In genomic region chr6:146357578-146358340, GRCh38 we compare ENCODE assay signal across 8 cellular contexts.
DNase-seq lines count a peak whose midpoint lies in the region; ATAC-seq, FAIRE-seq and TF ChIP-seq lines count a peak whose summit lies in the region.

No MANE protein-coding gene starts in this region.

- H2AFZ ChIP-seq in K562 (ENCODE audit: low read depth, low read length) = no peak overlapping the region

- intact Hi-C loops in K562 (cut with micrococcal nuclease) (no loop called here), sciatic nerve (cut with DNase I) (no loop called here)

- H3K36me3 ChIP-seq in K562 (ENCODE audit: control insufficient read depth, insufficient read depth, low read length) = no peaks in the 10 kb centered on the region
- no peaks in the 10 kb centered on the region for H3K36me3 ChIP-seq in gastroesophageal sphincter

- H3K9me3 ChIP-seq in K562 (replicated peaks; ENCODE audit: control insufficient read depth, insufficient read depth, low read depth, low read length) (no peaks in the 10 kb centered on the region), gastroesophageal sphincter (no peaks in the 10 kb centered on the region)

- no peak for TF ChIP-seq EP300 in Ishikawa (IDR thresholded peaks at IDR 0.05; ENCODE audit: borderline replicate concordance)
- TF ChIP-seq EP300 in K562 (IDR thresholded peaks at IDR 0.05; ENCODE audit: low read length) = no peak
- no peak for TF ChIP-seq EP300 in gastroesophageal sphincter (IDR thresholded peaks at IDR 0.05)

- in situ Hi-C loops in K562 (cut with MboI) = no loop called here

- CTCF ChIA-PET in K562 (lab: Yijun Ruan, JAX; ENCODE audit: low intra/inter-chr PET ratio) = no interaction called here

- H3K4me3 ChIP-seq in K562 (no peak overlapping the region), gastroesophageal sphincter (no peak overlapping the region)

- no peaks in the 10 kb centered on the region for H3K79me2 ChIP-seq in K562 (ENCODE audit: control insufficient read depth, insufficient read depth, low read length)

- H4K20me1 ChIP-seq in K562 (replicated peaks; ENCODE audit: control insufficient read depth, insufficient read depth, low read length) = no peaks in the 10 kb centered on the region

- no peak overlapping the region for H3K27ac ChIP-seq in K562 (ENCODE audit: extremely low read depth, low read depth, low read length)
- no peak overlapping the region for H3K27ac ChIP-seq in gastroesophageal sphincter

- TF ChIP-seq POLR2A in K562 (conservative IDR thresholded peaks at IDR 0.05) (no peak), gastroesophageal sphincter (IDR thresholded peaks at IDR 0.05) (no peak)

- no peak overlapping the region for H3K4me2 ChIP-seq in K562 (ENCODE audit: insufficient read depth, low read length)

- no peaks in the 10 kb centered on the region for H3K4me1 ChIP-seq in K562 (replicated peaks in 1 of 2; ENCODE audit: control insufficient read depth in 2 of 2, insufficient read depth in 2 of 2, low read length in 2 of 2)
- H3K4me1 ChIP-seq in gastroesophageal sphincter = no peaks in the 10 kb centered on the region

- H3K27me3 ChIP-seq in K562 (ENCODE audit: control insufficient read depth in 2 of 2, insufficient read depth in 2 of 2, low read length in 2 of 2) (no peaks in the 10 kb centered on the region), gastroesophageal sphincter (no peaks in the 10 kb centered on the region)

- DNase-seq in EH (ENCODE audit: low read depth) (peak; percentile 86), K562 (ENCODE audit: extremely low read depth in 1 of 4, low spot score in 3 of 4) (no peak), sciatic nerve (ENCODE audit: low spot score) (no peak), retina (no peak), activated gamma-delta T cell treated with Interleukin-2 at 50 U/mL for 16 hours (no peak)

- TF ChIP-seq RAD21 in Ishikawa (IDR thresholded peaks at IDR 0.05; ENCODE audit: low read depth) = no peak
- TF ChIP-seq RAD21 in K562 (CRISPR knock-in tag; conservative IDR thresholded peaks at IDR 0.05 in 1 of 2, IDR thresholded peaks at IDR 0.05 in 1 of 2) = no peak

- H3K9ac ChIP-seq in K562 (ENCODE audit: insufficient read depth in 1 of 2, low read depth in 2 of 2, low read length in 2 of 2) = no peak overlapping the region

- BruUV-seq in K562 (replicated peaks; lab: Mats Ljungman, UMichigan) = no TSS peak

- peak; percentile 79 for ATAC-seq in GM21447 (IDR thresholded peaks at IDR 0.05; ENCODE audit: unreplicated experiment)
- ATAC-seq in K562 = no peak
- peak; percentile 67 for ATAC-seq in sciatic nerve
- no peak for ATAC-seq in gastroesophageal sphincter

- FAIRE-seq in K562 (lab: Jason Lieb, UNC) = no peak

- POLR2A ChIA-PET in K562 (lab: Yijun Ruan, JAX) = interaction anchor here (0.7 kb wide), 1 partner anchor 9 kb away, joined by 3 read pairs; no protein-coding TSS in a partner anchor

- no peaks in the 10 kb centered on the region for H3K9me1 ChIP-seq in K562 (ENCODE audit: control insufficient read depth, insufficient read depth, low read length)

- TF ChIP-seq CTCF in K562 (IDR thresholded peaks at IDR 0.05 in 2 of 3, conservative IDR thresholded peaks at IDR 0.05 in 1 of 3; ENCODE audit: insufficient read depth in 2 of 3, low read depth in 1 of 3, low read length in 3 of 3) (no peak), gastroesophageal sphincter (IDR thresholded peaks at IDR 0.05) (no peak)

- 0% methylated on average over 7 of the region's 7 CpGs for WGBS in K562 (ENCODE audit: insufficient coverage, low coverage, missing lambda C conversion rate)
- 56 to 70% methylated on average over 6 to 7 of the region's 7 CpGs for WGBS in gastroesophageal sphincter (ENCODE audit: low coverage in 1 of 2), 2 donors

TF ChIP-seq in Ishikawa, 13 proteins besides CTCF, POLR2A, EP300 and RAD21:
- TF ChIP-seq YY1 (IDR thresholded peaks at IDR 0.05; ENCODE audit: low read depth) = no peak
- 0 out of 2 replicates have a peak, but pooled peaks have one; percentile 38 for TF ChIP-seq TEAD4 (IDR thresholded peaks at IDR 0.05)
- TF ChIP-seq EGR1 (IDR thresholded peaks at IDR 0.05) = no peak
- TF ChIP-seq ZBTB7A (IDR thresholded peaks at IDR 0.05; ENCODE audit: low read depth) = no peak

TF ChIP-seq in K562, 482 proteins besides CTCF, POLR2A, EP300 and RAD21 (continues in another document):
- no peak for TF ChIP-seq ZKSCAN3 (CRISPR knock-in tag; IDR thresholded peaks at IDR 0.05)
- TF ChIP-seq PBX2 (CRISPR knock-in tag; IDR thresholded peaks at IDR 0.05; ENCODE audit: low read depth) = no peak
- TF ChIP-seq PBX2 (tag; conservative IDR thresholded peaks at IDR 0.05; ENCODE audit: low read depth) = no peak
- TF ChIP-seq CUX1 (CRISPR knock-in tag; IDR thresholded peaks at IDR 0.05) = 0 out of 2 replicates have a peak, but pooled peaks have one; percentile 58
- no peak for TF ChIP-seq SMAD1 (IDR thresholded peaks at IDR 0.05; ENCODE audit: low read depth, low read length, partially characterized antibody)
- peak; percentile 67; the same call in 1 of the 2 replicates for TF ChIP-seq MAFF (IDR thresholded peaks at IDR 0.05; ENCODE audit: low read length)
- no peak for TF ChIP-seq NFRKB (IDR thresholded peaks at IDR 0.05; ENCODE audit: low read depth)
- no peak for TF ChIP-seq TEAD1 (CRISPR knock-in tag; IDR thresholded peaks at IDR 0.05)
- TF ChIP-seq ZNF778 (CRISPR knock-in tag; IDR thresholded peaks at IDR 0.05) = no peak
- TF ChIP-seq BACH1 (tag; IDR thresholded peaks at IDR 0.05) = peak; percentile 86
- TF ChIP-seq TCF3 (CRISPR knock-in tag; IDR thresholded peaks at IDR 0.05) = no peak
- no peak for TF ChIP-seq MYNN (IDR thresholded peaks at IDR 0.05)
- TF ChIP-seq MYNN (CRISPR knock-in tag; IDR thresholded peaks at IDR 0.05) = no peak
- TF ChIP-seq FOSL1 (tag; conservative IDR thresholded peaks at IDR 0.05) = peak; percentile 45
- TF ChIP-seq DACH1 (IDR thresholded peaks at IDR 0.05; ENCODE audit: partially characterized antibody) = no peak

Comparison
In these comparisons a context has a peak if more than half of its experiments do, and no peak if none do; other contexts are left out.
1. ATAC-seq: peak in GM21447 (single experiment) and sciatic nerve (single experiment); none in K562 (single experiment) and gastroesophageal sphincter (single experiment).